ENCODE assay signal across 8 cellular contexts in the genomic region with DNA sequence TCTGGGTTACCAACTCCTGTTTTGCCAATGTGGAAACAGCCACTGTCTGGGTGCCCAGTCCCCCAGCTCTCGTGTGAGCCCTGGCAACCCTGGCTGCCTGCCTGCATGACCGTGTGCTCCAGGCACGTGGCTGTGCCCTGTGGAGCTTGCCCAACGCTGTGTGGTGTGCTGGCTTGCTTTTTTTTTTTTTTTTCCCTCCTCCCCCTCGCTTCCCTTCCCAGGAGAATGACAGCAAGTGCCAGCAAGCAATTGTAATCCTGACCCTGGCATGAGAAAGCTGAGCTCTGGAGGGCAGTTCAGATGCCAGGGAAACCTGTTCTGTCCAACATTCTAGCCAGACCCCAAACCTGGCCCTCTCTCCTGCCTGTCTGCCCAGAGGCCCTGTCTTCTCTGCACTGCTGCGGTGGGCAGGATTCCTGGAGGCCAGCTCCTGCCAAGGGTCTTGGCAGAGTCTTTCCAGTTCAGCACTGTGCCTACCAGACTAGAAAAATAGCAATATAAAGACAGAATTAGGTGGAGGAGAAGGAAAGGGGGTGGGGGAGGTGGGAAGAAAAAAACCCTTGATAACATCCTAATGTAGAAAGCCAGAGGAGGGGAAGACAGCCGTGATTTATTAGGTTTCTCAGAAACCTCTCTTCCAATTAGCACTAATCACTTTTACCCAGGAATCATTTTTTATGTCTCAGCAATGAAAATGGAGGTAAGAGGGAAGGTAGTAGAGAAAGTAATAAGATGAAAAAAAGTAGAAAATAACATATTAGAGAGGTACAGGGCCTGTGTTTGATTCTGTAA. TPM values are rescaled to one million over a fixed set of nuclear protein-coding genes. Genes with fewer than 3 reads are reported as not detected.
DNase-seq lines count a peak whose midpoint lies in the region; ATAC-seq, FAIRE-seq and TF ChIP-seq lines count a peak whose summit lies in the region.
"Had no signal": no experiment of that assay in that cellular context is flagged by ENCODE, and none has a peak within 500 bp of the region (broad histone marks: within the 10 kb centered on the region; RNA-seq: fewer than 3 reads in every experiment).

No MANE protein-coding gene starts in this region.

- no peaks in the 10 kb centered on the region for H3K4me1 ChIP-seq in mucosa of descending colon (ENCODE audit: low read depth)
- peaks cover 2% of the 10 kb centered on the region for H3K4me1 ChIP-seq in urinary bladder (ENCODE audit: insufficient read depth)

- POLR2A ChIA-PET in RWPE1 (lab: Yijun Ruan, JAX; ENCODE audit: low non-redundant PET) = no interaction called here
- POLR2A ChIA-PET in activated CD8-positive, alpha-beta T cell treated with anti-CD3 and anti-CD28 coated beads, Interleukin-2, amount 10 ng/mL, durations not matched to agents 7 days and 5 days (lab: Charles Lee) = interaction anchor here (0.5 kb wide), 1 partner anchor 791 kb away, joined by 3 read pairs; no protein-coding TSS in a partner anchor

- peak; percentile 84 for ATAC-seq in esophagus mucosa
- peak; percentile 39 for ATAC-seq in mucosa of descending colon
- ATAC-seq in activated CD8-positive, alpha-beta T cell treated with anti-CD3 and anti-CD28 coated beads, Interleukin-2, amount 10 ng/mL, durations not matched to agents 7 days and 5 days = no peak
- no peak for ATAC-seq in GM18858 (IDR thresholded peaks at IDR 0.05; ENCODE audit: unreplicated experiment)

- peaks cover 44% of the 10 kb centered on the region for H3K27me3 Mint-ChIP-seq in activated CD8-positive, alpha-beta T cell treated with anti-CD3 and anti-CD28 coated beads, Interleukin-2, amount 10 ng/mL, durations not matched to agents 7 days and 5 days (ENCODE audit: low read depth)

- peak overlapping the region; percentile 89 for H3K27ac ChIP-seq in RWPE1
- peak overlapping the region; percentile 46 for H3K27ac ChIP-seq in urinary bladder (ENCODE audit: low read depth)

- H3K9me3 ChIP-seq in mucosa of descending colon = no peaks in the 10 kb centered on the region

- CTCF ChIA-PET in RWPE1 (lab: Yijun Ruan, JAX) = interaction anchor here (0.6 to 0.8 kb wide), 3 partner anchors 9 to 412 kb away, joined by 3 read pairs; no protein-coding TSS in a partner anchor
- CTCF ChIA-PET in activated CD8-positive, alpha-beta T cell treated with anti-CD3 and anti-CD28 coated beads, Interleukin-2, amount 10 ng/mL, durations not matched to agents 7 days and 5 days (lab: Charles Lee) = no interaction called here

- TF ChIP-seq CTCF in RWPE1 (conservative IDR thresholded peaks at IDR 0.05; ENCODE audit: low read depth) (no peak), mucosa of descending colon (IDR thresholded peaks at IDR 0.05) (no peak)

- no peaks in the 10 kb centered on the region for H3K9me3 Mint-ChIP-seq in activated CD8-positive, alpha-beta T cell treated with anti-CD3 and anti-CD28 coated beads, Interleukin-2, amount 10 ng/mL, durations not matched to agents 7 days and 5 days (ENCODE audit: insufficient read depth)

- intact Hi-C loops in mucosa of descending colon (cut with DNase I, micrococcal nuclease) = no loop called here

- WGBS in urinary bladder = 34% methylated on average over 7 of the region's 7 CpGs

- H3K36me3 ChIP-seq in mucosa of descending colon (ENCODE audit: low read depth) (no peaks in the 10 kb centered on the region), urinary bladder (ENCODE audit: insufficient read depth) (no peaks in the 10 kb centered on the region)

- no peak overlapping the region for H3K27ac Mint-ChIP-seq in activated CD8-positive, alpha-beta T cell treated with anti-CD3 and anti-CD28 coated beads, Interleukin-2, amount 10 ng/mL, durations not matched to agents 7 days and 5 days

- DNase-seq in RWPE1 (ENCODE audit: low spot score) = peak; percentile 39
- DNase-seq in mucosa of descending colon = peak in 1 of 3 donors; percentile 26
- DNase-seq in activated CD8-positive, alpha-beta T cell treated with anti-CD3 and anti-CD28 coated beads, Interleukin-2, amount 10 ng/mL, durations not matched to agents 7 days and 5 days = no peak
- no peak for DNase-seq in urothelium cell line (ENCODE audit: low spot score)
- DNase-seq: T-helper 2 cell had no signal

- H3K4me3 ChIP-seq in mucosa of descending colon = no peak overlapping the region
- H3K4me3 ChIP-seq in urinary bladder (ENCODE audit: low read depth, low read length) = no peak overlapping the region

- no peak for FAIRE-seq in urothelium cell line (lab: Jason Lieb, UNC)

- H3K36me3 Mint-ChIP-seq in activated CD8-positive, alpha-beta T cell treated with anti-CD3 and anti-CD28 coated beads, Interleukin-2, amount 10 ng/mL, durations not matched to agents 7 days and 5 days (ENCODE audit: low read depth) = no peaks in the 10 kb centered on the region

- no peak overlapping the region for H3K4me3 Mint-ChIP-seq in activated CD8-positive, alpha-beta T cell treated with anti-CD3 and anti-CD28 coated beads, Interleukin-2, amount 10 ng/mL, durations not matched to agents 7 days and 5 days

- H3K4me1 Mint-ChIP-seq in activated CD8-positive, alpha-beta T cell treated with anti-CD3 and anti-CD28 coated beads, Interleukin-2, amount 10 ng/mL, durations not matched to agents 7 days and 5 days (ENCODE audit: low read depth) = peaks cover 11% of the 10 kb centered on the region

RNA-seq across cellular contexts. Expression of gene HLF, which starts 9.0 kb away (rescaled TPM):
- total RNA-seq in esophagus mucosa (10.8 TPM), mucosa of descending colon (10 to 100 TPM in 1 of 3 donors, 1 to 10 TPM in 2; 1.3 to 34.9 (median 3.5) TPM), urinary bladder (7.7 TPM)
- polyA plus RNA-seq in urinary bladder = 31.4 TPM
- total RNA-seq in activated CD8-positive, alpha-beta T cell treated with anti-CD3 and anti-CD28 coated beads, Interleukin-2, amount 10 ng/mL, durations not matched to agents 7 days and 5 days = under 1 TPM; 0.13 to 0.21 TPM

Comparison
In these comparisons a context has a peak if more than half of its experiments do, and no peak if none do; other contexts are left out.
1. ATAC-seq: peak in esophagus mucosa (single experiment) and mucosa of descending colon (single experiment); none in activated CD8-positive, alpha-beta T cell treated with anti-CD3 and anti-CD28 coated beads, Interleukin-2, amount 10 ng/mL, durations not matched to agents 7 days and 5 days (single experiment) and GM18858 (single experiment).